ENCODE assay signal across 14 cellular contexts in the genomic region with DNA sequence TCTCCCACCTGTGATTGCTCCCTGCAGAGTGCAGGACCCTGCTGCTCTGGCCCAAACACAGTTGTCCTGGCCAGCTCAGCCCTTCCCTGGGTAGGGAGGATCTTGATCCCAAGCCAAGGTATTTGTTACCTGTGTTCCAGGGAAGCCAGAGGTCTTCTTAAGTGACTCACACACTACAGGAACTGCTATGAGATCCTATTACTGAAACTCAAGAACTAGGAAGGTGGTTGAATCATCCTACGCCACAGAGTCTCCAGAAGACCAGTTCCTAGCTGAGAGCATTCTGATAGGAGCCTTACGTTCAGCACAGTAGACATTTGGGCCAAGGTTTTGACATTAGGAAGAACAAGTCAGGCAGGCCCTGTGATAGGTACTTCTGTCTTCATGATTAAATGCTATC. TPM values are rescaled to one million over a fixed set of nuclear protein-coding genes. Genes with fewer than 3 reads are reported as not detected.
DNase-seq lines count a peak whose midpoint lies in the region; ATAC-seq and TF ChIP-seq lines count a peak whose summit lies in the region.
"Had no signal": no experiment of that assay in that cellular context is flagged by ENCODE, and none has a peak within 500 bp of the region (broad histone marks: within the 10 kb centered on the region; RNA-seq: fewer than 3 reads in every experiment).

No MANE protein-coding gene starts in this region.

- no peaks in the 10 kb centered on the region for H3K4me1 ChIP-seq in SK-N-SH (ENCODE audit: control insufficient read depth in 1 of 2, insufficient read depth in 2 of 2, low read depth in 1 of 2, low read length in 1 of 2)
- H3K4me1 ChIP-seq in gastrocnemius medialis = peaks cover 6 to 7% of the 10 kb centered on the region in 2 donors

- H3K36me3 ChIP-seq in SK-N-SH (replicated peaks in 1 of 2; ENCODE audit: control insufficient read depth in 1 of 2, insufficient read depth in 2 of 2, low read length in 1 of 2) (no peaks in the 10 kb centered on the region), gastrocnemius medialis (no peaks in the 10 kb centered on the region)
- H3K36me3 ChIP-seq: cardiac muscle cell, neutrophil had no signal

- no peaks in the 10 kb centered on the region for H3K36me3 Mint-ChIP-seq in activated T-helper 1 cell treated with anti-CD3 and anti-CD28 coated beads, Interleukin-12 subunit alpha, Interleukin-12 subunit beta, Interleukin-2, Interleukin-4 antibody, amounts not matched to agents 30 ng/mL and 10 ng/mL and 1 ng/mL, durations not matched to agents 14 hours and 24 hours and 36 hours (ENCODE audit: low read depth)

- no peak overlapping the region for H3K4me2 ChIP-seq in SK-N-SH

- TF ChIP-seq CTCF in SK-N-SH (IDR thresholded peaks at IDR 0.05) = no peak
- no peak for TF ChIP-seq CTCF in gastrocnemius medialis (IDR thresholded peaks at IDR 0.05 in 4 of 5, conservative IDR thresholded peaks at IDR 0.05 in 1 of 5)

- H3K9me2 ChIP-seq in SK-N-SH = no peaks in the 10 kb centered on the region

- no peaks in the 10 kb centered on the region for H3K9me3 Mint-ChIP-seq in activated T-helper 1 cell treated with anti-CD3 and anti-CD28 coated beads, Interleukin-12 subunit alpha, Interleukin-12 subunit beta, Interleukin-2, Interleukin-4 antibody, amounts not matched to agents 30 ng/mL and 10 ng/mL and 1 ng/mL, durations not matched to agents 14 hours and 24 hours and 36 hours

- H3K9ac ChIP-seq in SK-N-SH = no peak overlapping the region

- H3K79me2 ChIP-seq in SK-N-SH (ENCODE audit: insufficient read depth) = no peaks in the 10 kb centered on the region

- POLR2A ChIA-PET in SK-N-SH (lab: Yijun Ruan, JAX) = no interaction called here

- intact Hi-C loops in gastrocnemius medialis (cut with DNase I; ENCODE audit: low total_unique reads) = no loop called here
- intact Hi-C loops in activated T-helper 1 cell treated with anti-CD3 and anti-CD28 coated beads, Interleukin-12 subunit alpha, Interleukin-12 subunit beta, Interleukin-2, Interleukin-4 antibody, amounts not matched to agents 30 ng/mL and 10 ng/mL and 1 ng/mL, durations not matched to agents 14 hours and 24 hours and 36 hours (cut with micrococcal nuclease) = no loop called here

- no peak overlapping the region for H3K27ac ChIP-seq in SK-N-SH (ENCODE audit: low read depth in 2 of 2, low read length in 1 of 2)
- peak overlapping the region; percentile 52 to 67 (median 62) for H3K27ac ChIP-seq in gastrocnemius medialis
- H3K27ac ChIP-seq: cardiac muscle cell, neutrophil had no signal

- H3K27me3 ChIP-seq in SK-N-SH (ENCODE audit: insufficient read depth) (no peaks in the 10 kb centered on the region), gastrocnemius medialis (no peaks in the 10 kb centered on the region)
- H3K27me3 ChIP-seq: cardiac muscle cell, neutrophil had no signal

- H3F3A ChIP-seq in SK-N-SH (replicated peaks; ENCODE audit: insufficient read depth) = no peaks in the 10 kb centered on the region

- TF ChIP-seq POLR2A in gastrocnemius medialis (IDR thresholded peaks at IDR 0.05) = no peak

- CTCF ChIA-PET in SK-N-SH (lab: Yijun Ruan, JAX) = no interaction called here

- in situ Hi-C loops in gastrocnemius medialis (cut with MboI; ENCODE audit: low sequenced_read_pairs in 4 of 4) (loop anchor here in 1 of 4 donors (10.0 kb wide), 1 partner anchor 272 kb away; no protein-coding TSS in a partner anchor), KBM-7 (cut with MboI; ENCODE audit: low pct_unique_long_range_greater_than_20kb, low sequenced_read_pairs) (loop anchor here (25.0 kb wide), 1 partner anchor 279 kb away; no protein-coding TSS in a partner anchor)

- H3K9me3 ChIP-seq in SK-N-SH (no peaks in the 10 kb centered on the region), gastrocnemius medialis (no peaks in the 10 kb centered on the region)
- H3K9me3 ChIP-seq: neutrophil had no signal

- H3K27me3 Mint-ChIP-seq in activated T-helper 1 cell treated with anti-CD3 and anti-CD28 coated beads, Interleukin-12 subunit alpha, Interleukin-12 subunit beta, Interleukin-2, Interleukin-4 antibody, amounts not matched to agents 30 ng/mL and 10 ng/mL and 1 ng/mL, durations not matched to agents 14 hours and 24 hours and 36 hours (ENCODE audit: insufficient read depth) = peaks cover 8% of the 10 kb centered on the region

- H3K4me1 Mint-ChIP-seq in activated T-helper 1 cell treated with anti-CD3 and anti-CD28 coated beads, Interleukin-12 subunit alpha, Interleukin-12 subunit beta, Interleukin-2, Interleukin-4 antibody, amounts not matched to agents 30 ng/mL and 10 ng/mL and 1 ng/mL, durations not matched to agents 14 hours and 24 hours and 36 hours (ENCODE audit: low read depth) = no peaks in the 10 kb centered on the region

- no peak for TF ChIP-seq EP300 in SK-N-SH (IDR thresholded peaks at IDR 0.05; ENCODE audit: borderline replicate concordance in 1 of 2, low read depth in 1 of 2, low read length in 1 of 2)

- 57% methylated on average over 1 of the region's 2 CpGs for WGBS in SK-N-SH (ENCODE audit: low lambda C conversion rate)

- H3K4me3 ChIP-seq in SK-N-SH (ENCODE audit: low read depth in 2 of 2, low read length in 1 of 2) = no peak overlapping the region
- H3K4me3 ChIP-seq in gastrocnemius medialis = no peak overlapping the region
- H3K4me3 ChIP-seq: cardiac muscle cell had no signal

- ATAC-seq in gastrocnemius medialis = peak; percentile 99
- ATAC-seq in GM21737 (IDR thresholded peaks at IDR 0.05; ENCODE audit: unreplicated experiment) = no peak

- peak; percentile 73 for DNase-seq in HT-29 (ENCODE audit: low spot score)
- DNase-seq in SK-N-SH = no peak
- peak; percentile 39 for DNase-seq in glomerular visceral epithelial cell (ENCODE audit: extremely low spot score)
- peak; percentile 14 to 26 for DNase-seq in gastrocnemius medialis
- no peak for DNase-seq in KBM-7
- DNase-seq in HK-2 (ENCODE audit: unreplicated experiment) = no peak
- no peak for DNase-seq in activated T-helper 1 cell treated with anti-CD3 and anti-CD28 coated beads, Interleukin-12 subunit alpha, Interleukin-12 subunit beta, Interleukin-2, Interleukin-4 antibody, amounts not matched to agents 30 ng/mL and 10 ng/mL and 1 ng/mL, durations not matched to agents 14 hours and 24 hours and 36 hours (ENCODE audit: low spot score)
- DNase-seq: NCI-H774, SHP77 treated with DMSO at 0.1 percent for 48 hours had no signal

- H4K20me1 ChIP-seq in SK-N-SH (ENCODE audit: insufficient read depth) = no peaks in the 10 kb centered on the region

- H3K4me3 Mint-ChIP-seq in activated T-helper 1 cell treated with anti-CD3 and anti-CD28 coated beads, Interleukin-12 subunit alpha, Interleukin-12 subunit beta, Interleukin-2, Interleukin-4 antibody, amounts not matched to agents 30 ng/mL and 10 ng/mL and 1 ng/mL, durations not matched to agents 14 hours and 24 hours and 36 hours = no peak overlapping the region

- no peak overlapping the region for H3K27ac Mint-ChIP-seq in activated T-helper 1 cell treated with anti-CD3 and anti-CD28 coated beads, Interleukin-12 subunit alpha, Interleukin-12 subunit beta, Interleukin-2, Interleukin-4 antibody, amounts not matched to agents 30 ng/mL and 10 ng/mL and 1 ng/mL, durations not matched to agents 14 hours and 24 hours and 36 hours

- no peak overlapping the region for H2AFZ ChIP-seq in SK-N-SH (ENCODE audit: low read depth)

- TF ChIP-seq RAD21 in SK-N-SH (IDR thresholded peaks at IDR 0.05; ENCODE audit: low read length) = no peak

TF ChIP-seq in SK-N-SH, 30 proteins besides CTCF, POLR2A, EP300 and RAD21 (continues in another document):
- TF ChIP-seq SIN3A (IDR thresholded peaks at IDR 0.05; ENCODE audit: borderline replicate concordance, low read depth, low read length) (no peak), RXRA (IDR thresholded peaks at IDR 0.05; ENCODE audit: borderline replicate concordance, low read depth) (no peak), EZH2phosphoT487 (IDR thresholded peaks at IDR 0.05; ENCODE audit: borderline replicate concordance, low read depth) (no peak)

RNA-seq across cellular contexts. Expression of gene CHST6, which starts 12.0 kb away (rescaled TPM):
- total RNA-seq in HT-29 (2014; rRNA removed; shearing (Covaris generic)) = 0.05 TPM in 1 of 2 replicates, not detected in the other
- polyA plus RNA-seq in SK-N-SH (2012; rRNA removed) = 0.26 and 0.30 TPM in 2 replicates
- polyA plus RNA-seq in SK-N-SH (2012; cell fraction: cytosol; rRNA removed) = 0.17 and 0.19 TPM in 2 replicates
- 0.27 and 0.31 TPM in 2 replicates for polyA plus RNA-seq in SK-N-SH (2012; cell fraction: nucleus; rRNA removed)
- total RNA-seq in gastrocnemius medialis = under 1 TPM in 1 of 4 donors, not detected in 3; 0.07 TPM
- not detected in 2 replicates for total RNA-seq in activated T-helper 1 cell treated with anti-CD3 and anti-CD28 coated beads, Interleukin-12 subunit alpha, Interleukin-12 subunit beta, Interleukin-2, Interleukin-4 antibody, amounts not matched to agents 30 ng/mL and 10 ng/mL and 1 ng/mL, durations not matched to agents 14 hours and 24 hours and 36 hours
- total RNA-seq: subcutaneous adipose tissue had no signal

RNA-seq across cellular contexts. Expression of gene TMEM170A, which starts 18.7 kb away (rescaled TPM):
- total RNA-seq in HT-29 (2014; rRNA removed; shearing (Covaris generic)) = 25.2 and 30.8 TPM in 2 replicates
- polyA plus RNA-seq in SK-N-SH (2012; rRNA removed) = 9.2 and 11.0 TPM in 2 replicates
- polyA plus RNA-seq in SK-N-SH (2012; cell fraction: cytosol; rRNA removed) = 9.3 and 10.1 TPM in 2 replicates
- polyA plus RNA-seq in SK-N-SH (2012; cell fraction: nucleus; rRNA removed) = 9.7 and 11.5 TPM in 2 replicates
- 1 to 10 TPM; 7.9 to 9.8 (median 8.6) TPM for total RNA-seq in gastrocnemius medialis
- 42.1 and 42.7 TPM in 2 replicates for total RNA-seq in activated T-helper 1 cell treated with anti-CD3 and anti-CD28 coated beads, Interleukin-12 subunit alpha, Interleukin-12 subunit beta, Interleukin-2, Interleukin-4 antibody, amounts not matched to agents 30 ng/mL and 10 ng/mL and 1 ng/mL, durations not matched to agents 14 hours and 24 hours and 36 hours

RNA-seq across cellular contexts. Expression of gene CFDP1, which starts 49.9 kb away (rescaled TPM):
- 15.4 and 17.6 TPM in 2 replicates for total RNA-seq in HT-29 (2014; rRNA removed; shearing (Covaris generic))
- 37.9 and 46.0 TPM in 2 replicates for polyA plus RNA-seq in SK-N-SH (2012; rRNA removed)
- polyA plus RNA-seq in SK-N-SH (2012; cell fraction: cytosol; rRNA removed) = 60.6 and 90.4 TPM in 2 replicates
- 18.4 and 20.5 TPM in 2 replicates for polyA plus RNA-seq in SK-N-SH (2012; cell fraction: nucleus; rRNA removed)
- 10 to 100 TPM; 20.4 to 28.6 (median 24.2) TPM for total RNA-seq in gastrocnemius medialis
- total RNA-seq in activated T-helper 1 cell treated with anti-CD3 and anti-CD28 coated beads, Interleukin-12 subunit alpha, Interleukin-12 subunit beta, Interleukin-2, Interleukin-4 antibody, amounts not matched to agents 30 ng/mL and 10 ng/mL and 1 ng/mL, durations not matched to agents 14 hours and 24 hours and 36 hours = 35.4 TPM in 2 replicates

RNA-seq across cellular contexts. Expression of gene CHST5, which starts 52.7 kb away (rescaled TPM):
- 0.25 and 1.6 TPM in 2 replicates for total RNA-seq in HT-29 (2014; rRNA removed; shearing (Covaris generic))
- 0.18 and 0.49 TPM in 2 replicates for polyA plus RNA-seq in SK-N-SH (2012; rRNA removed)
- polyA plus RNA-seq in SK-N-SH (2012; cell fraction: cytosol; rRNA removed) = 0.01 and 0.10 TPM in 2 replicates
- 0.70 and 0.83 TPM in 2 replicates for polyA plus RNA-seq in SK-N-SH (2012; cell fraction: nucleus; rRNA removed)
- total RNA-seq in gastrocnemius medialis = under 1 TPM in 1 of 4 donors, not detected in 3; 0.12 TPM
- total RNA-seq in activated T-helper 1 cell treated with anti-CD3 and anti-CD28 coated beads, Interleukin-12 subunit alpha, Interleukin-12 subunit beta, Interleukin-2, Interleukin-4 antibody, amounts not matched to agents 30 ng/mL and 10 ng/mL and 1 ng/mL, durations not matched to agents 14 hours and 24 hours and 36 hours = not detected in 2 replicates
- total RNA-seq: lung microvascular endothelial cell had no signal
- polyA plus RNA-seq: cardiac muscle cell had no signal

Comparison
In these comparisons a context has a peak if more than half of its experiments do, and no peak if none do; other contexts are left out.
1. DNase-seq: peak in HT-29 (single experiment), glomerular visceral epithelial cell (single experiment) and gastrocnemius medialis (2 of 2); none in SK-N-SH (single experiment), KBM-7 (single experiment), HK-2 (single experiment) and activated T-helper 1 cell treated with anti-CD3 and anti-CD28 coated beads, Interleukin-12 subunit alpha, Interleukin-12 subunit beta, Interleukin-2, Interleukin-4 antibody, amounts not matched to agents 30 ng/mL and 10 ng/mL and 1 ng/mL, durations not matched to agents 14 hours and 24 hours and 36 hours (single experiment).
2. H3K27ac ChIP-seq: peak in gastrocnemius medialis (4 of 4); none in SK-N-SH (0 of 2).